26 cellular contexts compared by ENCODE assay signal in the genomic region with DNA sequence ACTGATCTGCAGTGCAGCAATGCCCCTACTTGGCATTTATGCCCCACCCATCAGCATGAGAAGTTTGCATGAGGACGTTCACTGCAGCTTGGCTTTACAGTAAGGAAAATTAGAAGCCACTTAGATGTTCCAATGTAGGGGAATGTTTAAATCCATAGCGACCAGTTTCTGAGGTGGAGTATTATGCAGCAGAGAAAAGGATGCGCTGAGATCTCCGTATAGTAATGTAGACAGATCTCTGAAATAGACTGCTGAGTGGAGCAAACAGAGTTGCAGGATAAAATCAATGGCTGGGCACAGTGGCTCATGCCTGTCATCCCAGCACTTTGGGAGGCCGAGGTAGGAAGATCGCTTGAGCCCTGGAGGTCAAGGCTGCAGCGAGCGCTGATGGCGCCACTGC. TPM values are rescaled to one million over a fixed set of nuclear protein-coding genes. Genes with fewer than 3 reads are reported as not detected.
DNase-seq lines count a peak whose midpoint lies in the region; ATAC-seq, FAIRE-seq and TF ChIP-seq lines count a peak whose summit lies in the region.
"Had no signal": no experiment of that assay in that cellular context is flagged by ENCODE, and none has a peak within 500 bp of the region (broad histone marks: within the 10 kb centered on the region; RNA-seq: fewer than 3 reads in every experiment).

No MANE protein-coding gene starts in this region.

- no peak for TF ChIP-seq POLR2A in A549 (IDR thresholded peaks at IDR 0.05; ENCODE audit: low read length)
- no peak for TF ChIP-seq POLR2A in vagina (IDR thresholded peaks at IDR 0.05)

- no peak for ATAC-seq in A549
- ATAC-seq in WTC11: no peak
- no peak for ATAC-seq in HG02759 (IDR thresholded peaks at IDR 0.05; ENCODE audit: unreplicated experiment)
- ATAC-seq: GM23338, T-helper 17 cell had no signal

- TF ChIP-seq EP300 in A549 (IDR thresholded peaks at IDR 0.05): no peak

- peak overlapping the region; percentile 67 to 77 for H3K27ac ChIP-seq in A549
- no peak overlapping the region for H3K27ac ChIP-seq in HEK293 (ENCODE audit: extremely low read depth, low read depth, low read length)
- no peak overlapping the region for H3K27ac ChIP-seq in vagina
- H3K27ac ChIP-seq: SJCRH30 had no signal

- peaks cover 7% of the 10 kb centered on the region; the same call in 1 of the 3 replicates for H3K4me1 ChIP-seq in A549
- no peaks in the 10 kb centered on the region for H3K4me1 ChIP-seq in HEK293 (ENCODE audit: control insufficient read depth, insufficient read depth, low read length)
- no peaks in the 10 kb centered on the region for H3K4me1 ChIP-seq in vagina

- no peak for DNase-seq in A549 (ENCODE audit: low read depth in 1 of 2, low spot score in 1 of 2)
- no peak for DNase-seq in WTC11 (ENCODE audit: low spot score)
- DNase-seq in MCF 10A (ENCODE audit: unreplicated experiment): no peak
- DNase-seq in vagina (ENCODE audit: extremely low spot score in 2 of 2): no peak
- DNase-seq: C1 segment of cervical spinal cord; CD4-positive, alpha-beta memory T cell; DMS 273 treated with DMSO at 0.1 percent for 48 hours; DMS79; EL; GDM1; NCI-H1092 treated with DMSO at 0.1 percent for 48 hours; NCI-H1436; NCI-H187; NCI-H2081 treated with DMSO at 0.1 percent for 48 hours; NCI-H2171; NCI-H226; NCI-H510A; NCI-H69; SJCRH30; T-helper 17 cell had no signal

- H3K9me3 ChIP-seq in A549 (no peaks in the 10 kb centered on the region), HEK293 (ENCODE audit: control insufficient read depth, insufficient read depth, low read depth, low read length) (no peaks in the 10 kb centered on the region), vagina (no peaks in the 10 kb centered on the region)
- H3K9me3 ChIP-seq: SJCRH30 had no signal

- H3K27me3 ChIP-seq in vagina: no peaks in the 10 kb centered on the region
- H3K27me3 ChIP-seq: SJCRH30 had no signal

- TF ChIP-seq RAD21 in A549 (conservative IDR thresholded peaks at IDR 0.05 in 1 of 2, IDR thresholded peaks at IDR 0.05 in 1 of 2): no peak

- H3K27ac Mint-ChIP-seq in WTC11 (peak overlapping the region; percentile 22), MCF 10A (ENCODE audit: low read depth, unreplicated experiment) (no peak overlapping the region)
- H3K27ac Mint-ChIP-seq: GM23338, IgD-negative memory B cell, T-helper 17 cell had no signal

- H3K9me3 Mint-ChIP-seq in WTC11: no peaks in the 10 kb centered on the region
- H3K9me3 Mint-ChIP-seq in MCF 10A (ENCODE audit: unreplicated experiment): no peaks in the 10 kb centered on the region
- H3K9me3 Mint-ChIP-seq: CD4-positive, alpha-beta memory T cell; IgD-negative memory B cell had no signal

- H3K36me3 Mint-ChIP-seq in WTC11 (peaks cover 26% of the 10 kb centered on the region), MCF 10A (ENCODE audit: insufficient read depth, unreplicated experiment) (no peaks in the 10 kb centered on the region)

- TF ChIP-seq CTCF in A549 (IDR thresholded peaks at IDR 0.05) (no peak), HEK293 (tag by site-specific recombination; IDR thresholded peaks at IDR 0.05) (no peak), WTC11 (IDR thresholded peaks at IDR 0.05) (no peak), MCF 10A (IDR thresholded peaks at IDR 0.05; ENCODE audit: unreplicated experiment) (no peak), vagina (IDR thresholded peaks at IDR 0.05) (no peak)

- no peak for FAIRE-seq in A549 (lab: Jason Lieb, UNC)
- FAIRE-seq: GM12891 had no signal

- H3K4me1 Mint-ChIP-seq in WTC11 (peaks cover 19% of the 10 kb centered on the region), MCF 10A (ENCODE audit: insufficient read depth, unreplicated experiment) (peaks cover 25% of the 10 kb centered on the region)

- H3K27me3 Mint-ChIP-seq in WTC11 (ENCODE audit: low read depth) (no peaks in the 10 kb centered on the region), MCF 10A (ENCODE audit: insufficient read depth, unreplicated experiment) (peaks cover 12% of the 10 kb centered on the region)
- H3K27me3 Mint-ChIP-seq: CD4-positive, alpha-beta memory T cell; IgD-negative memory B cell; T-helper 17 cell had no signal

- no peak overlapping the region for H3K4me2 ChIP-seq in A549
- H3K4me2 ChIP-seq: GM23338 had no signal

- POLR2A ChIA-PET in A549 (lab: Yijun Ruan, JAX) (interaction anchor here (1.9 kb wide), 1 partner anchor 35 kb away, joined by 12 read pairs; the partner anchor contains the start of gene GDF15), HEK293 (lab: Yijun Ruan, JAX) (no interaction called here), WTC11 (lab: Charles Lee) (no interaction called here), MCF 10A (lab: Yijun Ruan, JAX) (interaction anchor here (0.7 to 1.1 kb wide), 2 partner anchors 14 to 34 kb away, joined by 3 to 4 read pairs; no protein-coding TSS in a partner anchor)

- H3K4me3 ChIP-seq in A549 (no peak overlapping the region), HEK293 (ENCODE audit: low read depth, low read length) (no peak overlapping the region), vagina (no peak overlapping the region)
- H3K4me3 ChIP-seq: GM23338, SJCRH30 had no signal

- CTCF ChIA-PET in A549 (lab: Yijun Ruan, JAX): interaction anchor here (0.7 to 4.4 kb wide), 17 partner anchors 12 to 159 kb away, joined by 3 to 109 read pairs (median 4); partner anchors contain the start of gene SSBP4
- CTCF ChIA-PET in HEK293 (lab: Yijun Ruan, JAX): interaction anchor here (0.6 to 4.6 kb wide), 14 partner anchors 10 to 539 kb away, joined by 3 to 117 read pairs (median 10); partner anchors contain the start of genes GDF15, LRRC25 and SSBP4
- CTCF ChIA-PET in WTC11 (lab: Charles Lee): interaction anchor here (1.1 to 2.7 kb wide), 7 partner anchors 11 to 146 kb away, joined by 3 to 25 read pairs (median 7); partner anchors contain the start of genes GDF15 and RAB3A
- CTCF ChIA-PET in MCF 10A (lab: Yijun Ruan, JAX): interaction anchor here (0.6 to 6.5 kb wide), 16 partner anchors 10 to 171 kb away, joined by 3 to 118 read pairs (median 5); partner anchors contain the start of genes ELL, GDF15 and SSBP4

- WGBS in A549 (ENCODE audit: missing lambda C conversion rate): 85% methylated on average over 9 of the region's 9 CpGs

- intact Hi-C loops in MCF 10A (cut with micrococcal nuclease) (no loop called here), vagina (cut with DNase I) (no loop called here)

- H3K4me3 Mint-ChIP-seq in WTC11 (no peak overlapping the region), MCF 10A (ENCODE audit: unreplicated experiment) (no peak overlapping the region)
- H3K4me3 Mint-ChIP-seq: CD4-positive, alpha-beta memory T cell; GM23338; IgD-negative memory B cell; T-helper 17 cell had no signal

- H3K36me3 ChIP-seq in HEK293 (ENCODE audit: control insufficient read depth in 2 of 2, insufficient read depth in 1 of 2, low read length in 2 of 2) (peaks cover 0 to 1% of the 10 kb centered on the region in 2 experiments; a peak in 1 of 3 replicates), vagina (peaks cover 0 to 2% of the 10 kb centered on the region in 2 donors)
- H3K36me3 ChIP-seq: SJCRH30 had no signal

- no TSS peak for BruUV-seq in MCF 10A (replicated peaks; lab: Mats Ljungman, UMichigan)

TF ChIP-seq in A549, 52 proteins besides CTCF, POLR2A, EP300 and RAD21 (continues in another document):
- TF ChIP-seq ZSCAN20 (CRISPR knock-in tag; IDR thresholded peaks at IDR 0.05): no peak
- TF ChIP-seq, protein P1, sequence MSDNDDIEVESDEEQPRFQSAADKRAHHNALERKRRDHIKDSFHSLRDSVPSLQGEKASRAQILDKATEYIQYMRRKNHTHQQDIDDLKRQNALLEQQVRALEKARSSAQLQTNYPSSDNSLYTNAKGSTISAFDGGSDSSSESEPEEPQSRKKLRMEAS (IDR thresholded peaks at IDR 0.05): no peak

TF ChIP-seq in WTC11, 78 proteins besides CTCF, POLR2A, EP300 and RAD21 (continues in another document):
- TF ChIP-seq CREB1 (CRISPR knock-in tag; IDR thresholded peaks at IDR 0.05) (no peak), ZNF232 (CRISPR knock-in tag; IDR thresholded peaks at IDR 0.05) (no peak)
- TF ChIP-seq, protein P2, sequence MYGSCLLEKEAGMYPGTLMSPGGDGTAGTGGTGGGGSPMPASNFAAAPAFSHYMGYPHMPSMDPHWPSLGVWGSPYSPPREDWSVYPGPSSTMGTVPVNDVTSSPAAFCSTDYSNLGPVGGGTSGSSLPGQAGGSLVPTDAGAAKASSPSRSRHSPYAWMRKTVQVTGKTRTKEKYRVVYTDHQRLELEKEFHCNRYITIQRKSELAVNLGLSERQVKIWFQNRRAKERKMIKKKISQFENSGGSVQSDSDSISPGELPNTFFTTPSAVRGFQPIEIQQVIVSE (CRISPR knock-in tag; IDR thresholded peaks at IDR 0.05; ENCODE audit: borderline replicate concordance): no peak

RNA-seq across cellular contexts. Expression of gene PGPEP1, which starts 10.1 kb away (rescaled TPM):
- 7.1 and 8.6 TPM in 2 replicates for polyA plus RNA-seq in A549 (2011; rRNA removed)
- 2.4 and 3.9 TPM in 2 replicates for polyA plus RNA-seq in A549 (2012; cell fraction: cytosol; rRNA removed)
- 2.9 and 3.5 TPM in 2 replicates for polyA plus RNA-seq in A549 (2012; cell fraction: nucleus; rRNA removed)
- polyA plus RNA-seq in A549 (2017; fragmentation: RNase III; extraction: RNeasy Plus Mini Kit Qiagen cat#74134 plus additional on column Dnase treatment): 4.5 to 5.9 TPM (median 5.3 TPM) in 3 replicates
- polyA minus RNA-seq in A549 (2011; rRNA and poly(A)+ RNA removed): 23.2 and 30.1 TPM in 2 replicates
- 39.2 to 68.1 TPM (median 40.8 TPM) in 3 replicates for total RNA-seq in WTC11 (2021)
- total RNA-seq in MCF 10A (2022): 6.5 and 11.9 TPM in 2 replicates
- total RNA-seq in vagina: 27.5 TPM

RNA-seq across cellular contexts. Expression of gene LSM4, which starts 27.6 kb away (rescaled TPM):
- polyA plus RNA-seq in A549 (2011; rRNA removed) (106 and 154 TPM in 2 replicates), A549 (2017; fragmentation: RNase III; extraction: RNeasy Plus Mini Kit Qiagen cat#74134 plus additional on column Dnase treatment) (169 to 180 TPM (median 171 TPM) in 3 replicates)
- 311 and 362 TPM in 2 replicates for polyA plus RNA-seq in A549 (2012; cell fraction: cytosol; rRNA removed)
- 158 and 166 TPM in 2 replicates for polyA plus RNA-seq in A549 (2012; cell fraction: nucleus; rRNA removed)
- 51.2 and 54.0 TPM in 2 replicates for polyA minus RNA-seq in A549 (2011; rRNA and poly(A)+ RNA removed)
- total RNA-seq in WTC11 (2021) (373 to 434 TPM (median 409 TPM) in 3 replicates), MCF 10A (2022) (172 and 193 TPM in 2 replicates), vagina (54.3 TPM)

RNA-seq across cellular contexts. Expression of gene GDF15, which starts 35.5 kb away (rescaled TPM):
- polyA plus RNA-seq in A549 (2011; rRNA removed) (67.8 and 78.5 TPM in 2 replicates), A549 (2017; fragmentation: RNase III; extraction: RNeasy Plus Mini Kit Qiagen cat#74134 plus additional on column Dnase treatment) (53.4 to 58.4 TPM (median 56.9 TPM) in 3 replicates)
- 120 and 188 TPM in 2 replicates for polyA plus RNA-seq in A549 (2012; cell fraction: cytosol; rRNA removed)
- polyA plus RNA-seq in A549 (2012; cell fraction: nucleus; rRNA removed): 132 and 182 TPM in 2 replicates
- 33.4 and 59.6 TPM in 2 replicates for polyA minus RNA-seq in A549 (2011; rRNA and poly(A)+ RNA removed)
- total RNA-seq in WTC11 (2021) (18.3 to 27.3 TPM (median 19.1 TPM) in 3 replicates), MCF 10A (2022) (193 and 288 TPM in 2 replicates), vagina (25.5 TPM)
- polyA plus RNA-seq: CD4-positive, alpha-beta memory T cell; IgD-negative memory B cell had no signal

RNA-seq across cellular contexts. Expression of gene LRRC25, which starts 46.9 kb away (rescaled TPM):
- polyA plus RNA-seq in A549 (2011; rRNA removed): not detected in 2 replicates
- not detected in 2 replicates for polyA plus RNA-seq in A549 (2012; cell fraction: cytosol; rRNA removed)
- not detected in 2 replicates for polyA plus RNA-seq in A549 (2012; cell fraction: nucleus; rRNA removed)
- polyA plus RNA-seq in A549 (2017; fragmentation: RNase III; extraction: RNeasy Plus Mini Kit Qiagen cat#74134 plus additional on column Dnase treatment): not detected in 3 replicates
- polyA minus RNA-seq in A549 (2011; rRNA and poly(A)+ RNA removed): not detected in 2 replicates
- 0.07 to 0.31 TPM (median 0.18 TPM) in 3 replicates for total RNA-seq in WTC11 (2021)
- not detected in 2 replicates for total RNA-seq in MCF 10A (2022)
- total RNA-seq in vagina: 3.9 TPM
- total RNA-seq: A172, SJCRH30 had no signal

Comparison
In these comparisons a context has a peak if more than half of its experiments do, and no peak if none do; other contexts are left out.
1. H3K27ac ChIP-seq: peak in A549 (2 of 2); none in HEK293 (single experiment) and vagina (single experiment).
2. POLR2A ChIA-PET loops: an anchor here in A549 (1.9 kb wide) and MCF 10A (0.7 to 1.1 kb wide); none called in HEK293 and WTC11.